ENCODE assay signal across 1 cellular context in genomic region chr16:14088155-14088753, GRCh38.
A peak's percentile ranks its signal among the peaks of the same experiment; 100 is the strongest.
TF ChIP-seq lines count a peak whose summit lies in the region.

No MANE protein-coding gene starts in this region.

TF ChIP-seq in HepG2, 621 proteins besides CTCF, POLR2A, EP300 and RAD21 (continued from another document and continues in another):
- TF ChIP-seq ZNF281 (CRISPR knock-in tag; IDR thresholded peaks at IDR 0.05; ENCODE audit: borderline replicate concordance): peak; percentile 13; the same call in 1 of the 2 replicates
- no peak for TF ChIP-seq E2F2 (CRISPR knock-in tag; IDR thresholded peaks at IDR 0.05; ENCODE audit: borderline replicate concordance)
- TF ChIP-seq ZNF142 (CRISPR knock-in tag; IDR thresholded peaks at IDR 0.05): peak; percentile 67; the same call in 1 of the 2 replicates
- TF ChIP-seq ZNF709 (CRISPR knock-in tag; IDR thresholded peaks at IDR 0.05): peak; percentile 52; the same call in 1 of the 2 replicates
- peak; percentile 35; the same call in 1 of the 2 replicates for TF ChIP-seq ELF1 (CRISPR knock-in tag; IDR thresholded peaks at IDR 0.05)
- peak; percentile 62; the same call in 1 of the 2 replicates for TF ChIP-seq ZNF275 (CRISPR knock-in tag; IDR thresholded peaks at IDR 0.05; ENCODE audit: borderline replicate concordance)
- peak; percentile 92 for TF ChIP-seq HNF4G (IDR thresholded peaks at IDR 0.05; ENCODE audit: borderline replicate concordance, low read depth, low read length)
- TF ChIP-seq HNF4G (CRISPR knock-in tag; IDR thresholded peaks at IDR 0.05; ENCODE audit: borderline replicate concordance, low read depth): peak; percentile 58; the same call in 1 of the 2 replicates
- TF ChIP-seq PRDM4 (CRISPR knock-in tag; IDR thresholded peaks at IDR 0.05; ENCODE audit: borderline replicate concordance): no peak
- TF ChIP-seq PLSCR1 (CRISPR knock-in tag; IDR thresholded peaks at IDR 0.05; ENCODE audit: borderline replicate concordance): no peak
- TF ChIP-seq ZNF512 (CRISPR knock-in tag; IDR thresholded peaks at IDR 0.05): no peak
- TF ChIP-seq ZNF292 (CRISPR knock-in tag; IDR thresholded peaks at IDR 0.05; ENCODE audit: borderline replicate concordance, low read depth): peak; percentile 96
- no peak for TF ChIP-seq PCBP1 (IDR thresholded peaks at IDR 0.05; ENCODE audit: borderline replicate concordance, low read depth, low read length)
- TF ChIP-seq ATF2 (CRISPR knock-in tag; IDR thresholded peaks at IDR 0.05): peak; percentile 100
- TF ChIP-seq KDM1A (CRISPR knock-in tag; IDR thresholded peaks at IDR 0.05): peak; percentile 71; the same call in 1 of the 2 replicates
- peak; percentile 74; the same call in 1 of the 2 replicates for TF ChIP-seq FOXC1 (CRISPR knock-in tag; IDR thresholded peaks at IDR 0.05; ENCODE audit: borderline replicate concordance)
- no peak for TF ChIP-seq EZH2 (conservative IDR thresholded peaks at IDR 0.05; ENCODE audit: low read depth, low read length)
- peak; percentile 82; the same call in 1 of the 2 replicates for TF ChIP-seq KAT7 (CRISPR knock-in tag; IDR thresholded peaks at IDR 0.05; ENCODE audit: borderline replicate concordance)
- no peak for TF ChIP-seq ZBTB26 (CRISPR knock-in tag; IDR thresholded peaks at IDR 0.05; ENCODE audit: borderline replicate concordance)
- TF ChIP-seq ZFP36L1 (CRISPR knock-in tag; IDR thresholded peaks at IDR 0.05): peak; percentile 86; the same call in 1 of the 2 replicates
- TF ChIP-seq MAX (IDR thresholded peaks at IDR 0.05): peak; percentile 63; the same call in 1 of the 2 replicates
- peak; percentile 28; the same call in 1 of the 2 replicates for TF ChIP-seq ZNF580 (CRISPR knock-in tag; IDR thresholded peaks at IDR 0.05; ENCODE audit: borderline replicate concordance, low read depth)
- TF ChIP-seq ARNT (IDR thresholded peaks at IDR 0.05): no peak
- TF ChIP-seq ZNF800 (CRISPR knock-in tag; IDR thresholded peaks at IDR 0.05): peak; percentile 75; the same call in 1 of the 2 replicates
- TF ChIP-seq KLF12 (CRISPR knock-in tag; IDR thresholded peaks at IDR 0.05; ENCODE audit: borderline replicate concordance): 0 out of 2 replicates have a peak, but pooled peaks have one; percentile 14
- TF ChIP-seq SNRNP70 (IDR thresholded peaks at IDR 0.05; ENCODE audit: low read depth, low read length): no peak
